In the genomic region with DNA sequence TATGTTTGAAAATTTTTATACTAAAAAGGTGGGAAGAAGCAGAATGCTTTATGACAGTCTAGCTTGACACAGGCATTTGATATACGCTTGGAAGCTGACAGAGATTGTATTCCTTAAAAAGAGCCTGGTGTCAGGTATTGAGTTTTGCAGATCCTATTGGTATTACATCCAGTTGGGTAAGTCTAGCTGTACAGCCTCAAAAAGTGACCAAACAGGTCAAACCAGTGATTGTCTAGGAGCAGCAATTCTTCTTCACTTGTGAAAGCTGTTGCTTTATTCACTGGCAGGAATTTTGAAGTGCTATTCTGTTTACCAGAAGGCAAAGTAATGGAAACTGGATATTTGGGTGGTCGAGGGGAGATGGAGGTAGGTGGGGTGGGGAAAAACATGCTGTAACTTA, we compare ENCODE assay signal across 20 cellular contexts.
DNase-seq lines count a peak whose midpoint lies in the region; ATAC-seq and TF ChIP-seq lines count a peak whose summit lies in the region.
"Had no signal": no experiment of that assay in that cellular context is flagged by ENCODE, and none has a peak within 500 bp of the region (broad histone marks: within the 10 kb centered on the region; RNA-seq: fewer than 3 reads in every experiment).

No MANE protein-coding gene starts in this region.

- no peaks in the 10 kb centered on the region for H3K9me3 ChIP-seq in ovary
- no peaks in the 10 kb centered on the region for H3K9me3 ChIP-seq in A673 (ENCODE audit: low read depth, low read length, poor library complexity, severe bottlenecking)
- H3K9me3 ChIP-seq: heart right ventricle had no signal

- H3K27me3 Mint-ChIP-seq in progenitor cell of endocrine pancreas = no peaks in the 10 kb centered on the region
- peaks cover 0 to 8% of the 10 kb centered on the region in 2 donors for H3K27me3 Mint-ChIP-seq in T-cell
- H3K27me3 Mint-ChIP-seq: activated CD4-positive, alpha-beta T cell treated with anti-CD3 and anti-CD28 coated beads, Interleukin-2, amount 10 ng/mL, durations not matched to agents 7 days and 5 days had no signal

- H3K9me3 Mint-ChIP-seq in progenitor cell of endocrine pancreas (ENCODE audit: low read depth) (peaks cover 3% of the 10 kb centered on the region), T-cell (peaks cover 0 to 8% (median 4%) of the 10 kb centered on the region in 3 donors)
- H3K9me3 Mint-ChIP-seq: activated CD4-positive, alpha-beta T cell treated with anti-CD3 and anti-CD28 coated beads, Interleukin-2, amount 10 ng/mL, durations not matched to agents 7 days and 5 days had no signal

- no peak for TF ChIP-seq POLR2A in ovary (IDR thresholded peaks at IDR 0.05)

- H3K27ac Mint-ChIP-seq in progenitor cell of endocrine pancreas (peak overlapping the region; percentile 6), T-cell (no peak overlapping the region)
- H3K27ac Mint-ChIP-seq: activated CD4-positive, alpha-beta T cell treated with anti-CD3 and anti-CD28 coated beads, Interleukin-2, amount 10 ng/mL, durations not matched to agents 7 days and 5 days; CD8-positive, alpha-beta memory T cell; immature natural killer cell had no signal

- POLR2A ChIA-PET in T-cell (lab: Charles Lee) = no interaction called here
- POLR2A ChIA-PET in A673 (lab: Charles Lee; ENCODE audit: low non-redundant PET) = no interaction called here

- no peak for ATAC-seq in HG02973 (IDR thresholded peaks at IDR 0.05; ENCODE audit: unreplicated experiment)
- no peak for ATAC-seq in T-cell (replicated peaks in 1 of 4)
- ATAC-seq: heart right ventricle had no signal

- DNase-seq in HPDE6-E6E7 (ENCODE audit: extremely low spot score) (peak; percentile 58), NCI-H510A (lab: John Stamatoyannopoulos, UW) (peak; percentile 33), epithelial cell of prostate (ENCODE audit: low read depth, low spot score) (peak; percentile 43), progenitor cell of endocrine pancreas (ENCODE audit: low spot score, unreplicated experiment) (no peak), T-cell (no peak), ovary (no peak), A673 (ENCODE audit: low spot score) (no peak)
- DNase-seq: activated CD4-positive, alpha-beta T cell treated with anti-CD3 and anti-CD28 coated beads, Interleukin-2, amount 10 ng/mL, durations not matched to agents 7 days and 5 days; activated CD8-positive, alpha-beta memory T cell treated with anti-CD3 and anti-CD28 coated beads, Interleukin-2, amount 50 U/mL, for 4 hours; activated effector memory CD4-positive, alpha-beta T cell treated with Interleukin-2 at 50 U/mL for 16 hours; brain microvascular endothelial cell; CD8-positive, alpha-beta memory T cell; cortex of kidney; heart right ventricle; immature natural killer cell; NCI-H146; NCI-H446; Right ventricle myocardium superior; stimulated activated CD4-positive, alpha-beta T cell treated with anti-CD3 and anti-CD28 coated beads, Interleukin-12 subunit alpha, Interleukin-12 subunit beta, amount 100 ng/mL, for 4 hours had no signal

- WGBS in ovary, 3 donors = 89 to 94% (median 92%) methylated on average over 2 of the region's 2 CpGs

- no TSS peak for BruUV-seq in A673 (replicated peaks; lab: Mats Ljungman, UMichigan)

- H3K4me1 ChIP-seq in ovary (ENCODE audit: insufficient read depth) (no peaks in the 10 kb centered on the region), A673 (ENCODE audit: insufficient read depth, low read length, poor library complexity, severe bottlenecking) (no peaks in the 10 kb centered on the region)

- intact Hi-C loops in ovary (cut with DNase I) = no loop called here
- intact Hi-C loops in A673 (cut with micrococcal nuclease; ENCODE audit: unreplicated experiment) = no loop called here

- no peak overlapping the region for H3K4me3 Mint-ChIP-seq in progenitor cell of endocrine pancreas (ENCODE audit: low read depth)
- no peak overlapping the region for H3K4me3 Mint-ChIP-seq in T-cell
- H3K4me3 Mint-ChIP-seq: activated CD4-positive, alpha-beta T cell treated with anti-CD3 and anti-CD28 coated beads, Interleukin-2, amount 10 ng/mL, durations not matched to agents 7 days and 5 days; CD8-positive, alpha-beta memory T cell; immature natural killer cell had no signal

- TF ChIP-seq EP300 in ovary (IDR thresholded peaks at IDR 0.05) = no peak

- no peak overlapping the region for H3K27ac ChIP-seq in epithelial cell of prostate
- no peak overlapping the region for H3K27ac ChIP-seq in ovary
- H3K27ac ChIP-seq in A673 (ENCODE audit: low read depth, low read length, poor library complexity, severe bottlenecking) = no peak overlapping the region
- H3K27ac ChIP-seq: brain microvascular endothelial cell, heart right ventricle had no signal

- TF ChIP-seq CTCF in progenitor cell of endocrine pancreas (IDR thresholded peaks at IDR 0.05; ENCODE audit: unreplicated experiment) = no peak
- no peak for TF ChIP-seq CTCF in ovary (IDR thresholded peaks at IDR 0.05)
- TF ChIP-seq CTCF in A673 (conservative IDR thresholded peaks at IDR 0.05; ENCODE audit: low read depth, low read length) = no peak

- H3K27me3 ChIP-seq in ovary (no peaks in the 10 kb centered on the region), A673 (replicated peaks; ENCODE audit: insufficient read depth, low read depth, low read length, poor library complexity) (no peaks in the 10 kb centered on the region)
- H3K27me3 ChIP-seq: brain microvascular endothelial cell, heart right ventricle had no signal

- H3K36me3 Mint-ChIP-seq in progenitor cell of endocrine pancreas (ENCODE audit: insufficient read depth) (no peaks in the 10 kb centered on the region), T-cell (no peaks in the 10 kb centered on the region)
- H3K36me3 Mint-ChIP-seq: CD8-positive, alpha-beta memory T cell; immature natural killer cell had no signal

- H3K4me1 Mint-ChIP-seq in progenitor cell of endocrine pancreas (ENCODE audit: low read depth) = peaks cover 31% of the 10 kb centered on the region
- no peaks in the 10 kb centered on the region for H3K4me1 Mint-ChIP-seq in T-cell
- H3K4me1 Mint-ChIP-seq: activated CD4-positive, alpha-beta T cell treated with anti-CD3 and anti-CD28 coated beads, Interleukin-2, amount 10 ng/mL, durations not matched to agents 7 days and 5 days; CD8-positive, alpha-beta memory T cell; immature natural killer cell had no signal

- CTCF ChIA-PET in T-cell (lab: Charles Lee) (interaction anchor here in 1 of 2 donors (0.6 kb wide), 1 partner anchor 353 kb away, joined by 4 read pairs; no protein-coding TSS in a partner anchor), A673 (lab: Charles Lee) (no interaction called here)

- H3K36me3 ChIP-seq in ovary = no peaks in the 10 kb centered on the region
- no peaks in the 10 kb centered on the region for H3K36me3 ChIP-seq in A673 (ENCODE audit: insufficient read depth, low read length, poor library complexity, severe bottlenecking)
- H3K36me3 ChIP-seq: brain microvascular endothelial cell, heart right ventricle had no signal

- no peak overlapping the region for H3K4me3 ChIP-seq in ovary
- H3K4me3 ChIP-seq in A673 (ENCODE audit: low read depth, low read length, poor library complexity, severe bottlenecking) = no peak overlapping the region
- H3K4me3 ChIP-seq: heart right ventricle had no signal

Comparison
In these comparisons a context has a peak if more than half of its experiments do, and no peak if none do; other contexts are left out.
1. DNase-seq: peak in HPDE6-E6E7 (single experiment), NCI-H510A (single experiment) and epithelial cell of prostate (single experiment); none in progenitor cell of endocrine pancreas (single experiment), T-cell (0 of 34), ovary (0 of 5) and A673 (single experiment).